16 cellular contexts compared by ENCODE assay signal in the genomic region with DNA sequence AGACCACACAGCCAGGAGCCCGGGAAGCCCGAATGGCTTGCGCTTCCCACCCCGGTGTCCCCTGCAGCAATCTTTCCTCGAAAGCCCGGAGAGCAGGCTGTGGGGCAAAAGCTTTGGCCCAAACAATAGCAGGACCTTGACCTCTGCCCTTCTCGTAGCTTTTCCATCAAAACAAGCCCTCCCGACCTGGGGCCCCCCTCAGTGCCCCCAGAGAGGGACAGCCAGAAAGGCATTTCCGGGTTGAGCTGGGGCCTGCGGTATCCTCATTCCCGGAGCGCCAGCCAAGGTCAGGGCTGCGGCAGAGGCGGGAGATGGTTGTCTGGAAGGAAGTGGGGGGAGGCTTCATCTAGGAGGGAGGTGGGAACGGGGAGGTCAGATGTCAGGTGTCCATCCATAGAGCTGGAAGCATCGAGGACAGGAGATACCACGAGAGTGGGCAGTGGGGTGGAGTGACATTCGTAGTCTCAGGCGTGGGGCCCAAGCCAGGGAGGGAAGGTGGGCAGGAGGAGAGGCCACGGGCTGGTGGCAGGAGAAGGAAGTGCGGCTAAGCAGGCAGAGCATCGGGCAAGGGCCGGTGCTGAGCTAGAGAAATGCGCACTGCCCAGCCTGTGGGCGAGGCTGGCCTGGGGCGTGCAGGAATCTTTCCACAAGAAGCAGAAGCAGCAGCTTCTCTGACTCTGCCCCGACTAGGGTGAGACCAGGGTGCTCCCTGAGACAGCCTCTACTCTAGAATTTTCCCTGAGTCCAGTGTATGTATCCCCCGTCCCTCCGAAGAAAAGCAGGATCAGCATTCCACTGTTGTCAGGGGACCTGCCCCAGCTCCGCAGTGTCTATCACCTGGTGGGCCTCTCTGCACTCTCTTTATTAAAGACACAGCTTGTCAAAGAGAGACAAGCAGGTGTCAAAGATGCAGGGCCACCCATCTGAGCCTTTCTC. TPM values are rescaled to one million over a fixed set of nuclear protein-coding genes. Genes with fewer than 3 reads are reported as not detected.
A peak's percentile ranks its signal among the peaks of the same experiment; 100 is the strongest.
DNase-seq lines count a peak whose midpoint lies in the region; ATAC-seq and TF ChIP-seq lines count a peak whose summit lies in the region.
"Had no signal": no experiment of that assay in that cellular context is flagged by ENCODE, and none has a peak within 500 bp of the region (broad histone marks: within the 10 kb centered on the region; RNA-seq: fewer than 3 reads in every experiment).

No MANE protein-coding gene starts in this region.

- no peak overlapping the region for H3K4me3 ChIP-seq in H7 (ENCODE audit: insufficient read depth, low read depth, low read length)
- H3K4me3 ChIP-seq: tibial artery had no signal

- H3K27me3 Mint-ChIP-seq in WTC11 (ENCODE audit: low read depth), result peaks cover 22% of the 10 kb centered on the region
- H3K27me3 Mint-ChIP-seq: central memory CD8-positive, alpha-beta T cell had no signal

- H3K4me1 Mint-ChIP-seq in WTC11, result peaks cover 54% of the 10 kb centered on the region

- no peaks in the 10 kb centered on the region for H3K27me3 ChIP-seq in H7 (ENCODE audit: control insufficient read depth, insufficient read depth, low read length)

- H3K4me3 Mint-ChIP-seq in WTC11, result peak overlapping the region; percentile 50
- H3K4me3 Mint-ChIP-seq: central memory CD8-positive, alpha-beta T cell had no signal

- DNase-seq in H7, result peak; percentile 89
- DNase-seq in WTC11 (ENCODE audit: low spot score), result peak; percentile 79
- DNase-seq in iPS-NIHi7 (ENCODE audit: extremely low spot score), result peak; percentile 74
- DNase-seq in retina, result peak; percentile 52
- DNase-seq in T-helper 2 cell, result no peak
- DNase-seq in HuH-7 (ENCODE audit: low spot score), result no peak
- no peak for DNase-seq in kidney glomerular epithelial cell (lab: John Stamatoyannopoulos, UW)
- DNase-seq in OCI-M1 (lab: John Stamatoyannopoulos, UW), result no peak
- DNase-seq: activated CD4-positive, CD25-positive, alpha-beta regulatory T cell; AML-193; DMS 273 treated with DMSO at 0.1 percent for 48 hours; NCI-H2171; SK-N-SH; tibial artery had no signal

- H3K36me3 Mint-ChIP-seq in WTC11, result peaks cover 20% of the 10 kb centered on the region
- H3K36me3 Mint-ChIP-seq: activated naive CD4-positive, alpha-beta T cell treated with anti-CD3 and anti-CD28 coated beads, Interleukin-2, amount 50 U/mL, for 72 hours had no signal

- TF ChIP-seq CTCF in WTC11 (IDR thresholded peaks at IDR 0.05), result no peak

- CTCF ChIA-PET in WTC11 (lab: Charles Lee), result interaction anchor here (0.6 to 5.0 kb wide), 23 partner anchors 8 to 360 kb away, joined by 3 to 43 read pairs (median 5); partner anchors contain the start of gene PDGFB

- peak overlapping the region; percentile 92 for H3K27ac Mint-ChIP-seq in WTC11

- H3K9me3 Mint-ChIP-seq in WTC11, result no peaks in the 10 kb centered on the region
- H3K9me3 Mint-ChIP-seq: activated naive CD4-positive, alpha-beta T cell treated with anti-CD3 and anti-CD28 coated beads, Interleukin-2, amount 50 U/mL, for 72 hours; central memory CD8-positive, alpha-beta T cell had no signal

- peaks cover 3% of the 10 kb centered on the region for H3K36me3 ChIP-seq in H7 (replicated peaks; ENCODE audit: control insufficient read depth, insufficient read depth, low read length)

- POLR2A ChIA-PET in WTC11 (lab: Charles Lee), result interaction anchor here (0.9 to 2.1 kb wide), 14 partner anchors 11 to 289 kb away, joined by 3 to 27 read pairs (median 4); partner anchors contain the start of genes ATF4, PDGFB and RPL3

- peak; percentile 72 for ATAC-seq in WTC11
- ATAC-seq: activated naive CD4-positive, alpha-beta T cell treated with anti-CD3 and anti-CD28 coated beads, Interleukin-2, amount 50 U/mL, for 72 hours had no signal

TF ChIP-seq in WTC11, 78 proteins besides CTCF, POLR2A, EP300 and RAD21 (continues in another document):
- no peak for TF ChIP-seq CDX4 (CRISPR knock-in tag; IDR thresholded peaks at IDR 0.05; ENCODE audit: borderline replicate concordance)
- peak; percentile 68; the same call in 1 of the 2 replicates for TF ChIP-seq GABPB1 (CRISPR knock-in tag; IDR thresholded peaks at IDR 0.05)
- peak; percentile 30; the same call in 1 of the 2 replicates for TF ChIP-seq NR2C2 (CRISPR knock-in tag; IDR thresholded peaks at IDR 0.05)
- no peak for TF ChIP-seq ZSCAN18 (CRISPR knock-in tag; IDR thresholded peaks at IDR 0.05)
- no peak for TF ChIP-seq ZBTB43 (CRISPR knock-in tag; IDR thresholded peaks at IDR 0.05)
- no peak for TF ChIP-seq RORB (CRISPR knock-in tag; IDR thresholded peaks at IDR 0.05)
- TF ChIP-seq, protein P1, sequence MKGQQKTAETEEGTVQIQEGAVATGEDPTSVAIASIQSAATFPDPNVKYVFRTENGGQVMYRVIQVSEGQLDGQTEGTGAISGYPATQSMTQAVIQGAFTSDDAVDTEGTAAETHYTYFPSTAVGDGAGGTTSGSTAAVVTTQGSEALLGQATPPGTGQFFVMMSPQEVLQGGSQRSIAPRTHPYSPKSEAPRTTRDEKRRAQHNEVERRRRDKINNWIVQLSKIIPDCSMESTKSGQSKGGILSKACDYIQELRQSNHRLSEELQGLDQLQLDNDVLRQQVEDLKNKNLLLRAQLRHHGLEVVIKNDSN (CRISPR knock-in tag; IDR thresholded peaks at IDR 0.05), result peak; percentile 24; the same call in 1 of the 2 replicates
- TF ChIP-seq ZBTB21 (CRISPR knock-in tag; IDR thresholded peaks at IDR 0.05; ENCODE audit: borderline replicate concordance), result no peak
- no peak for TF ChIP-seq ZNF263 (CRISPR knock-in tag; IDR thresholded peaks at IDR 0.05; ENCODE audit: low read depth)
- no peak for TF ChIP-seq SMAD4 (CRISPR knock-in tag; IDR thresholded peaks at IDR 0.05)
- TF ChIP-seq, protein P2, sequence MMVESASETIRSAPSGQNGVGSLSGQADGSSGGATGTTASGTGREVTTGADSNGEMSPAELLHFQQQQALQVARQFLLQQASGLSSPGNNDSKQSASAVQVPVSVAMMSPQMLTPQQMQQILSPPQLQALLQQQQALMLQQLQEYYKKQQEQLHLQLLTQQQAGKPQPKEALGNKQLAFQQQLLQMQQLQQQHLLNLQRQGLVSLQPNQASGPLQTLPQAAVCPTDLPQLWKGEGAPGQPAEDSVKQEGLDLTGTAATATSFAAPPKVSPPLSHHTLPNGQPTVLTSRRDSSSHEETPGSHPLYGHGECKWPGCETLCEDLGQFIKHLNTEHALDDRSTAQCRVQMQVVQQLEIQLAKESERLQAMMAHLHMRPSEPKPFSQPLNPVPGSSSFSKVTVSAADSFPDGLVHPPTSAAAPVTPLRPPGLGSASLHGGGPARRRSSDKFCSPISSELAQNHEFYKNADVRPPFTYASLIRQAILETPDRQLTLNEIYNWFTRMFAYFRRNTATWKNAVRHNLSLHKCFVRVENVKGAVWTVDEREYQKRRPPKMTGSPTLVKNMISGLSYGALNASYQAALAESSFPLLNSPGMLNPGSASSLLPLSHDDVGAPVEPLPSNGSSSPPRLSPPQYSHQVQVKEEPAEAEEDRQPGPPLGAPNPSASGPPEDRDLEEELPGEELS (CRISPR knock-in tag; IDR thresholded peaks at IDR 0.05), result 0 out of 2 replicates have a peak, but pooled peaks have one; percentile 9
- TF ChIP-seq HMGXB4 (CRISPR knock-in tag; IDR thresholded peaks at IDR 0.05), result peak; percentile 36; the same call in 1 of the 2 replicates
- no peak for TF ChIP-seq EMX1 (CRISPR knock-in tag; IDR thresholded peaks at IDR 0.05)
- TF ChIP-seq SOX15 (CRISPR knock-in tag; IDR thresholded peaks at IDR 0.05), result no peak

RNA-seq across cellular contexts. Expression of gene PDGFB, which starts 14.3 kb away (rescaled TPM):
- total RNA-seq in H7 (2014; rRNA removed; shearing (Covaris generic)), result 7.2 and 8.5 TPM in 2 replicates
- 6.8 to 9.2 TPM (median 7.7 TPM) in 3 replicates for total RNA-seq in WTC11 (2021)

Comparison
In these comparisons a context has a peak if more than half of its experiments do, and no peak if none do; other contexts are left out.
1. DNase-seq: peak in H7 (single experiment), WTC11 (single experiment), iPS-NIHi7 (single experiment) and retina (single experiment); none in T-helper 2 cell (0 of 5), HuH-7 (single experiment), kidney glomerular epithelial cell (single experiment) and OCI-M1 (single experiment).